Comparison of ENCODE assay signal across 1 cellular context in genomic region chr14:71165121-71165574, GRCh38.
TF ChIP-seq lines count a peak whose summit lies in the region.

No MANE protein-coding gene starts in this region.

TF ChIP-seq in HepG2, 621 proteins besides CTCF, POLR2A, EP300 and RAD21 (continued from another document):
- no peak for TF ChIP-seq AKNA (CRISPR knock-in tag; IDR thresholded peaks at IDR 0.05; ENCODE audit: borderline replicate concordance)
- TF ChIP-seq ZNF263 (CRISPR knock-in tag; IDR thresholded peaks at IDR 0.05): no peak
